Comparison of ENCODE assay signal across 25 cellular contexts in genomic region chr11:62452261-62452660, GRCh38. TPM values are rescaled to one million over a fixed set of nuclear protein-coding genes. Genes with fewer than 3 reads are reported as not detected.
"Had no signal": no experiment of that assay in that cellular context is flagged by ENCODE, and none has a peak within 500 bp of the region (broad histone marks: within the 10 kb centered on the region; RNA-seq: fewer than 3 reads in every experiment).

No MANE protein-coding gene starts in this region.

- DNase-seq: IMR-90, Karpas-422, KG1, MG63, NCI-H1092, NCI-H1105 treated with DMSO at 0.1 percent for 48 hours, NCI-H1417 treated with DMSO at 0.1 percent for 48 hours, NCI-H146, NCI-H1694 treated with DMSO at 0.1 percent for 48 hours, NCI-H1930, NCI-H2081, NCI-H2107, NCI-H2227 treated with DMSO at 0.1 percent for 48 hours, NCI-H446, NCI-H510A, NCI-H524 treated with DMSO at 0.1 percent for 48 hours, NCI-H69, NCI-H774, SHP77, SK-N-SH, SW 1271 had no signal

- H3K4me3 ChIP-seq: MG63 had no signal

- H3K4me2 ChIP-seq: SK-N-SH had no signal

- ATAC-seq: HepG2 had no signal

- H3K9ac ChIP-seq: SK-N-SH had no signal

- H3K27me3 ChIP-seq: MG63 had no signal

- H3K9me3 ChIP-seq: MG63, SK-N-SH had no signal

- H3K36me3 ChIP-seq: MG63 had no signal

RNA-seq across cellular contexts. Expression of gene SCGB1A1, which starts 33.4 kb away (rescaled TPM):
- total RNA-seq: HepG2, HT-29, IMR-90, RPMI7951, SK-MEL-5 had no signal
- polyA plus RNA-seq: HepG2, IMR-90, SK-N-SH had no signal
